Comparison of ENCODE assay signal across 21 cellular contexts in genomic region chr5:35417040-35417439, GRCh38.
"Had no signal": no experiment of that assay in that cellular context is flagged by ENCODE, and none has a peak within 500 bp of the region (broad histone marks: within the 10 kb centered on the region; RNA-seq: fewer than 3 reads in every experiment).

No MANE protein-coding gene starts in this region.

- H3K9me3 ChIP-seq: colonic mucosa, esophagus squamous epithelium, gastroesophageal sphincter, ovary, right atrium auricular region, stomach, thoracic aorta, transverse colon had no signal

- H3K4me1 Mint-ChIP-seq: natural killer cell, neural crest cell had no signal

- H3K36me3 ChIP-seq: colonic mucosa, esophagus squamous epithelium, gastroesophageal sphincter, ovary, right atrium auricular region, stomach, thoracic aorta, transverse colon had no signal

- DNase-seq: colonic mucosa; dermis blood vessel endothelial cell; esophagus squamous epithelium; foreskin fibroblast; glutamatergic neuron; kidney; left cardiac atrium; mammary epithelial cell; natural killer cell; nucleus accumbens; ovary; small intestine; stimulated activated CD4-positive, alpha-beta T cell treated with anti-CD3 and anti-CD28 coated beads, Interleukin-12 subunit alpha, Interleukin-12 subunit beta, amount 100 ng/mL, for 4 hours; stimulated activated naive CD4-positive, alpha-beta T cell; stomach; substantia nigra; transverse colon had no signal

- H3K4me3 Mint-ChIP-seq: natural killer cell, neural crest cell had no signal

- H3K4me1 ChIP-seq: colonic mucosa, gastroesophageal sphincter, right atrium auricular region had no signal

- ATAC-seq: gastroesophageal sphincter, left cardiac atrium, natural killer cell had no signal

- H3K36me3 Mint-ChIP-seq: natural killer cell had no signal

- H3K27ac ChIP-seq: colonic mucosa, esophagus squamous epithelium, gastroesophageal sphincter, ovary, right atrium auricular region, stomach, thoracic aorta, transverse colon had no signal

- H3K27ac Mint-ChIP-seq: natural killer cell had no signal

- H3K27me3 ChIP-seq: colonic mucosa, esophagus squamous epithelium, gastroesophageal sphincter, ovary, right atrium auricular region, stomach, transverse colon had no signal

- H3K4me3 ChIP-seq: colonic mucosa, esophagus squamous epithelium, gastroesophageal sphincter, ovary, right atrium auricular region, stomach, thoracic aorta, transverse colon had no signal
